Comparison of ENCODE assay signal across 26 cellular contexts in genomic region chr10:131422731-131423130, GRCh38.
"Had no signal": no experiment of that assay in that cellular context is flagged by ENCODE, and none has a peak within 500 bp of the region (broad histone marks: within the 10 kb centered on the region; RNA-seq: fewer than 3 reads in every experiment).

No MANE protein-coding gene starts in this region.

- H3K27ac ChIP-seq: stomach, suprapubic skin, testis, thoracic aorta, thyroid gland, tibial artery, tibial nerve, transverse colon, upper lobe of left lung, uterus, vagina had no signal

- H3K4me1 ChIP-seq: stomach, suprapubic skin, thyroid gland, tibial artery, upper lobe of left lung, uterus had no signal

- FAIRE-seq: urothelium cell line had no signal

- H3K4me3 ChIP-seq: stomach, suprapubic skin, testis, thoracic aorta, thyroid gland, tibial artery, tibial nerve, transverse colon, upper lobe of left lung, uterus, vagina had no signal

- DNase-seq: stimulated activated CD4-positive, alpha-beta T cell treated with anti-CD3 and anti-CD28 coated beads, Interleukin-2, amount 100 ng/mL, for 48 hours; stimulated activated CD4-positive, alpha-beta T cell treated with anti-CD3 and anti-CD28 coated beads, Interleukin-4, amount 100 ng/mL, for 1 hour; stimulated activated CD4-positive, alpha-beta T cell treated with anti-CD3 and anti-CD28 coated beads, Interleukin-4, amount 100 ng/mL, for 24 hours; stimulated activated CD4-positive, alpha-beta T cell treated with anti-CD3 and anti-CD28 coated beads, Interleukin-4, amount 100 ng/mL, for 4 hours; stimulated activated CD8-positive, alpha-beta memory T cell treated with anti-CD3 and anti-CD28 coated beads, Interleukin-4, amount 100 ng/mL, for 48 hours; stimulated activated naive B cell treated with anti-CD40 and anti-IgM and Interleukin-4, amounts not matched to agents 10 μg/mL and 1 μg/mL and 100 μg/mL, for 72 hours; stimulated activated naive CD4-positive, alpha-beta T cell; stimulated activated naive CD4-positive, alpha-beta T cell treated with Interleukin-2 at 50 U/mL for 16 hours; stimulated activated naive CD8-positive, alpha-beta T cell treated with anti-CD3 and anti-CD28 coated beads, Interleukin-15, amount 100 ng/mL, for 72 hours; stimulated activated naive CD8-positive, alpha-beta T cell treated with anti-CD3 and anti-CD28 coated beads, Interleukin-15, Interleukin-2, amounts not matched to agents 100 U/mL and 50 U/mL, for 24 hours; stomach; substantia nigra; testis; thyroid gland; tibial artery; transverse colon; trophoblast cell; upper lobe of left lung; uterus had no signal

- H3K9me3 ChIP-seq: stomach, suprapubic skin, testis, thoracic aorta, thyroid gland, tibial artery, tibial nerve, transverse colon, upper lobe of left lung, uterus, vagina had no signal

- H3K36me3 ChIP-seq: stomach, suprapubic skin, thoracic aorta, thyroid gland, tibial artery, tibial nerve, transverse colon, upper lobe of left lung, uterus, vagina had no signal

- H3K27me3 ChIP-seq: testis, thyroid gland, tibial nerve, transverse colon, upper lobe of left lung, uterus, vagina had no signal

- ATAC-seq: stimulated activated effector memory CD8-positive, alpha-beta T cell treated with anti-CD3 and anti-CD28 coated beads, Interleukin-12 subunit alpha, Interleukin-12 subunit beta, amount 100 ng/mL, for 72 hours; stimulated activated memory B cell treated with anti-CD40 and anti-IgM and Interleukin-4, amounts not matched to agents 10 μg/mL and 1 μg/mL and 100 μg/mL, for 72 hours; stimulated activated naive B cell treated with anti-CD40 and anti-IgM and Interleukin-4, amounts not matched to agents 10 μg/mL and 1 μg/mL and 100 μg/mL, for 72 hours; stimulated activated naive CD8-positive, alpha-beta T cell treated with anti-CD3 and anti-CD28 coated beads, Interleukin-15, amount 100 ng/mL, for 72 hours; stimulated activated naive CD8-positive, alpha-beta T cell treated with anti-CD3 and anti-CD28 coated beads, Interleukin-15, Interleukin-2, amounts not matched to agents 100 U/mL and 50 U/mL, for 24 hours had no signal
